In the genomic region with DNA sequence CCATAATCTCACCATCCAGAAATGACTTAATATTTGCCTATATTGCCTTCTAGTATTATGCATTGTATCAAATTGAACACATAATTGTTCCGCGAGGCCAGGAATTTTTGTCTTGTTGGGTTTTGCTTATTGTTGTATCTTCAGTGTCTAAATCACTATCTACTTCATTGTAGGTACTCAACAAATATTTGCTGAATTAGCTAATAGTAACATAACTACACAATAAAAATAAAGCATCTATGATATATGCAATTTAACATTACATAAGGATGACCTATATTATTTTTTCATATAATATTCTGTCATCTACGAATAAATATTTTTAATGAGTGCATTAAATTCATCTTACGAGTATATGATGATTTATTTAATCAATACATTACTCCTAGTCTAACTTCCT, we compare ENCODE assay signal across 18 cellular contexts.
DNase-seq lines count a peak whose midpoint lies in the region; ATAC-seq, FAIRE-seq and TF ChIP-seq lines count a peak whose summit lies in the region.
"Had no signal": no experiment of that assay in that cellular context is flagged by ENCODE, and none has a peak within 500 bp of the region (broad histone marks: within the 10 kb centered on the region; RNA-seq: fewer than 3 reads in every experiment).

No MANE protein-coding gene starts in this region.

- POLR2A ChIA-PET in A549 (lab: Yijun Ruan, JAX) (no interaction called here), K562 (lab: Yijun Ruan, JAX) (no interaction called here)

- H2AFZ ChIP-seq in K562 (ENCODE audit: low read depth, low read length): no peak overlapping the region

- H3K36me3 ChIP-seq in K562 (ENCODE audit: control insufficient read depth, insufficient read depth, low read length) (no peaks in the 10 kb centered on the region), colonic mucosa (no peaks in the 10 kb centered on the region)
- H3K36me3 ChIP-seq: BLaER1 treated with 17β-estradiol and CSF1 and Interleukin-3, amounts not matched to agents 10 nM and 100 nM had no signal

- no peak for DNase-seq in A549 (ENCODE audit: low read depth in 1 of 2, low spot score in 1 of 2)
- DNase-seq in K562 (ENCODE audit: extremely low read depth in 1 of 4, low spot score in 3 of 4): no peak
- DNase-seq in frontal cortex (ENCODE audit: low spot score in 2 of 2): no peak
- DNase-seq in colonic mucosa: no peak
- no peak for DNase-seq in Right ventricle myocardium superior
- DNase-seq: 8988T; AML-193; Caco-2; Calu3; CD4-positive, alpha-beta T cell; CD8-positive, alpha-beta T cell; DMS79 treated with DMSO at 0.1 percent for 48 hours; GF-D8 had no signal

- TF ChIP-seq CTCF in A549 (IDR thresholded peaks at IDR 0.05) (no peak), K562 (IDR thresholded peaks at IDR 0.05 in 2 of 3, conservative IDR thresholded peaks at IDR 0.05 in 1 of 3; ENCODE audit: insufficient read depth in 2 of 3, low read depth in 1 of 3, low read length in 3 of 3) (no peak), colonic mucosa (IDR thresholded peaks at IDR 0.05) (no peak)

- H3K27me3 ChIP-seq in K562 (ENCODE audit: control insufficient read depth in 2 of 2, insufficient read depth in 2 of 2, low read length in 2 of 2) (no peaks in the 10 kb centered on the region), colonic mucosa (no peaks in the 10 kb centered on the region)
- H3K27me3 ChIP-seq: BLaER1 treated with 17β-estradiol and CSF1 and Interleukin-3, amounts not matched to agents 10 nM and 100 nM had no signal

- H3K79me2 ChIP-seq in K562 (ENCODE audit: control insufficient read depth, insufficient read depth, low read length): no peaks in the 10 kb centered on the region

- TF ChIP-seq RAD21 in A549 (conservative IDR thresholded peaks at IDR 0.05 in 1 of 2, IDR thresholded peaks at IDR 0.05 in 1 of 2) (no peak), K562 (CRISPR knock-in tag; conservative IDR thresholded peaks at IDR 0.05 in 1 of 2, IDR thresholded peaks at IDR 0.05 in 1 of 2) (no peak)

- H3K4me3 ChIP-seq in A549: no peak overlapping the region
- no peak overlapping the region for H3K4me3 ChIP-seq in K562
- no peak overlapping the region for H3K4me3 ChIP-seq in colonic mucosa
- H3K4me3 ChIP-seq: BLaER1 treated with 17β-estradiol and CSF1 and Interleukin-3, amounts not matched to agents 10 nM and 100 nM had no signal

- TF ChIP-seq POLR2A in A549 (IDR thresholded peaks at IDR 0.05; ENCODE audit: low read length) (no peak), K562 (conservative IDR thresholded peaks at IDR 0.05) (no peak)

- in situ Hi-C loops in K562 (cut with MboI): no loop called here

- H4K20me1 ChIP-seq in K562 (replicated peaks; ENCODE audit: control insufficient read depth, insufficient read depth, low read length): no peaks in the 10 kb centered on the region
- H4K20me1 ChIP-seq: BLaER1 treated with 17β-estradiol and CSF1 and Interleukin-3, amounts not matched to agents 10 nM and 100 nM had no signal

- CTCF ChIA-PET in A549 (lab: Yijun Ruan, JAX) (no interaction called here), K562 (lab: Yijun Ruan, JAX; ENCODE audit: low intra/inter-chr PET ratio) (no interaction called here)

- intact Hi-C loops in K562 (cut with micrococcal nuclease) (no loop called here), colonic mucosa (cut with DNase I) (no loop called here), Right ventricle myocardium superior (cut with DNase I) (no loop called here)

- no peaks in the 10 kb centered on the region for H3K9me1 ChIP-seq in K562 (ENCODE audit: control insufficient read depth, insufficient read depth, low read length)

- no peaks in the 10 kb centered on the region for H3K4me1 ChIP-seq in A549
- H3K4me1 ChIP-seq in K562 (replicated peaks in 1 of 2; ENCODE audit: control insufficient read depth in 2 of 2, insufficient read depth in 2 of 2, low read length in 2 of 2): no peaks in the 10 kb centered on the region
- H3K4me1 ChIP-seq in colonic mucosa: no peaks in the 10 kb centered on the region
- H3K4me1 ChIP-seq: BLaER1 treated with 17β-estradiol and CSF1 and Interleukin-3, amounts not matched to agents 10 nM and 100 nM; Caco-2 had no signal

- H3K4me2 ChIP-seq in A549 (no peak overlapping the region), K562 (ENCODE audit: insufficient read depth, low read length) (no peak overlapping the region)
- H3K4me2 ChIP-seq: BLaER1 treated with 17β-estradiol and CSF1 and Interleukin-3, amounts not matched to agents 10 nM and 100 nM had no signal

- WGBS in A549 (ENCODE audit: missing lambda C conversion rate): 44% methylated on average over 4 of the region's 4 CpGs
- WGBS in K562 (ENCODE audit: insufficient coverage, low coverage, missing lambda C conversion rate): 72% methylated on average over 4 of the region's 4 CpGs

- TF ChIP-seq EP300 in A549 (IDR thresholded peaks at IDR 0.05) (no peak), K562 (IDR thresholded peaks at IDR 0.05; ENCODE audit: low read length) (no peak)

- H3K27ac ChIP-seq in A549: no peak overlapping the region
- no peak overlapping the region for H3K27ac ChIP-seq in K562 (ENCODE audit: extremely low read depth, low read depth, low read length)
- no peak overlapping the region for H3K27ac ChIP-seq in colonic mucosa
- H3K27ac ChIP-seq: BLaER1 treated with 17β-estradiol and CSF1 and Interleukin-3, amounts not matched to agents 10 nM and 100 nM; C4-2B had no signal

- no TSS peak for BruUV-seq in K562 (replicated peaks; lab: Mats Ljungman, UMichigan)

- H3K9me3 ChIP-seq in A549: peaks cover 3% of the 10 kb centered on the region; the same call in 1 of the 3 replicates
- H3K9me3 ChIP-seq in K562 (replicated peaks; ENCODE audit: control insufficient read depth, insufficient read depth, low read depth, low read length): no peaks in the 10 kb centered on the region
- no peaks in the 10 kb centered on the region for H3K9me3 ChIP-seq in colonic mucosa
- H3K9me3 ChIP-seq: Caco-2 had no signal

- FAIRE-seq in A549 (lab: Jason Lieb, UNC) (no peak), K562 (lab: Jason Lieb, UNC) (no peak), frontal cortex (lab: Jason Lieb, UNC) (peak; percentile 40)
- FAIRE-seq: D721Med, GM12891, GM19239 had no signal

- ATAC-seq in A549: no peak
- ATAC-seq in K562: no peak
- no peak for ATAC-seq in Right ventricle myocardium superior (ENCODE audit: poor library complexity)
- ATAC-seq: CD8-positive, alpha-beta T cell had no signal

- H3K9ac ChIP-seq in K562 (ENCODE audit: insufficient read depth in 1 of 2, low read depth in 2 of 2, low read length in 2 of 2) (no peak overlapping the region), colonic mucosa (ENCODE audit: low read depth in 2 of 2, low read length in 2 of 2) (no peak overlapping the region)
- H3K9ac ChIP-seq: BLaER1 treated with 17β-estradiol and CSF1 and Interleukin-3, amounts not matched to agents 10 nM and 100 nM had no signal

TF ChIP-seq in A549, 52 proteins besides CTCF, POLR2A, EP300 and RAD21:
- TF ChIP-seq ZFP36 (IDR thresholded peaks at IDR 0.05; ENCODE audit: borderline replicate concordance, partially characterized antibody) (no peak), MAFK (IDR thresholded peaks at IDR 0.05; ENCODE audit: partially characterized antibody) (peak; percentile 43)

TF ChIP-seq in K562, 482 proteins besides CTCF, POLR2A, EP300 and RAD21 (continues in another document):
- TF ChIP-seq, protein P1, sequence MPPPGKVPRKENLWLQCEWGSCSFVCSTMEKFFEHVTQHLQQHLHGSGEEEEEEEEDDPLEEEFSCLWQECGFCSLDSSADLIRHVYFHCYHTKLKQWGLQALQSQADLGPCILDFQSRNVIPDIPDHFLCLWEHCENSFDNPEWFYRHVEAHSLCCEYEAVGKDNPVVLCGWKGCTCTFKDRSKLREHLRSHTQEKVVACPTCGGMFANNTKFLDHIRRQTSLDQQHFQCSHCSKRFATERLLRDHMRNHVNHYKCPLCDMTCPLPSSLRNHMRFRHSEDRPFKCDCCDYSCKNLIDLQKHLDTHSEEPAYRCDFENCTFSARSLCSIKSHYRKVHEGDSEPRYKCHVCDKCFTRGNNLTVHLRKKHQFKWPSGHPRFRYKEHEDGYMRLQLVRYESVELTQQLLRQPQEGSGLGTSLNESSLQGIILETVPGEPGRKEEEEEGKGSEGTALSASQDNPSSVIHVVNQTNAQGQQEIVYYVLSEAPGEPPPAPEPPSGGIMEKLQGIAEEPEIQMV (tag; conservative IDR thresholded peaks at IDR 0.05; ENCODE audit: low read depth): no peak
- TF ChIP-seq EWSR1 (IDR thresholded peaks at IDR 0.05; ENCODE audit: borderline replicate concordance, low read depth, partially characterized antibody) (no peak), LARP7 (IDR thresholded peaks at IDR 0.05) (no peak), PHF20 (IDR thresholded peaks at IDR 0.05; ENCODE audit: partially characterized antibody) (no peak), MAFG (tag; conservative IDR thresholded peaks at IDR 0.05) (0 out of 2 replicates have a peak, but pooled peaks have one; percentile 11), CBX2 (IDR thresholded peaks at IDR 0.05; ENCODE audit: insufficient read depth, low read length, poor library complexity, severe bottlenecking) (no peak), KHSRP (IDR thresholded peaks at IDR 0.05) (no peak), ZNF175 (CRISPR knock-in tag; IDR thresholded peaks at IDR 0.05; ENCODE audit: low read depth) (no peak), ZNF282 (CRISPR knock-in tag; IDR thresholded peaks at IDR 0.05) (no peak)

Comparison
In these comparisons a context has a peak if more than half of its experiments do, and no peak if none do; other contexts are left out.
1. Of the 35 proteins assayed by ChIP-seq in both K562 and A549: peak only in K562: none; only in A549: MAFK; in both: none; in neither: 34.